8 cellular contexts compared by ENCODE assay signal in the genomic region with DNA sequence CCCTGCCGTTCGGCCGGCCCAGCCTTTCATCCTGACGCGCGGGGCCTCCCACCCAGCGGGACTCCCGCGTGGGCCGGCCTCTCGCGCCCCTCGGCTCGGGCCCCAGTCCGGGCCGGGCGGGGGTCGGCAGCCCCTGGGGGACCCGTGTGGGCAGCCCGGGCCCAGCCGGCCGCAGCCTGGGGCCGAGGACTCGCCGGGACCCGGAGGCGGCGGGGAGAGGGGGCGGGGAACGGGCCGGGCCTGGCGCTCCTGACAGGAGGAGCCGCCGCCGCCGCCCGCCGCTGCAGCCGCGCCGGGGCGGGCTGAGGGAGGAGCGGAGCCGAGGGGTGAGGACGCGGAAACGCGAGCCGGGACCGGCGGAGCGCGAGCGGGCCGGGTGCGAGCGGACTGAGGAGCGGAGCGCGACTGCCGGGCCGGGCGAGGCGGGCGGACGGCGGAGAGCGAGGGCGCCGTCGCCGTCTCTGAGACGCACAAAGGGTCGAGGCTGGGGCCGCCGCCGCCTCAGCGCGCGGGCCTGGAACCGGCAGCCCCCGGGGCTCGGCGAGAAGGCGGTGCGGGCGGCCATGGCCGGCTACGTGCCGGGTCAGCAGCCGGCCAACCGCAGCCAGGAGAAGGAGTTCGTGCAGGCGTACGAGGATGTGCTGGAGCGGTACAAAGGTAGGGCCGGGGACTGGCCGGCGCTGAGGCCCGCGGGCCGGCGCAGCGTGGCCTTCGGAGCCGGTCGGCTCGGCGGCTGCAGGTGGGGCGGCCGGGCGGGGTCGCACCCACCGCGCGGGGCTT.
DNase-seq lines count a peak whose midpoint lies in the region; ATAC-seq and TF ChIP-seq lines count a peak whose summit lies in the region.

No MANE protein-coding gene starts in this region.

- DNase-seq in A673 (ENCODE audit: low spot score) (peak; percentile 77), IMR-90 (peak; percentile 59), T1000 (lab: John Stamatoyannopoulos, UW) (peak; percentile 46), brain microvascular endothelial cell (no peak)
- DNase-seq in NK-92 treated with Interleukin-12 subunit alpha and Interleukin-12 subunit beta, amount 100 ng/mL, for 24 hours (lab: John Stamatoyannopoulos, UW): no peak

- H3K9me3 ChIP-seq in A673 (ENCODE audit: low read depth, low read length, poor library complexity, severe bottlenecking) (no peaks in the 10 kb centered on the region), IMR-90 (ENCODE audit: control insufficient read depth, insufficient read depth, low read length) (no peaks in the 10 kb centered on the region), iPS-20b (ENCODE audit: insufficient read depth, low read depth, low read length) (no peaks in the 10 kb centered on the region), skeletal muscle tissue (ENCODE audit: control insufficient read depth in 3 of 3, low read length in 3 of 3) (no peaks in the 10 kb centered on the region)

- H3K4me1 ChIP-seq in A673 (ENCODE audit: insufficient read depth, low read length, poor library complexity, severe bottlenecking) (peaks cover 58% of the 10 kb centered on the region), IMR-90 (ENCODE audit: control insufficient read depth, insufficient read depth, low read length) (peaks cover 19% of the 10 kb centered on the region), iPS-20b (ENCODE audit: insufficient read depth, low read length) (peaks cover 45% of the 10 kb centered on the region), skeletal muscle tissue (ENCODE audit: control insufficient read depth in 3 of 3, insufficient read depth in 3 of 3, low read length in 3 of 3) (peaks cover 27 to 59% (median 40%) of the 10 kb centered on the region in 3 donors)

- H2BK20ac ChIP-seq in IMR-90 (ENCODE audit: low read depth, low read length): no peak overlapping the region

- H3K27ac ChIP-seq in A673 (ENCODE audit: low read depth, low read length, poor library complexity, severe bottlenecking) (peak overlapping the region; percentile 88), IMR-90 (ENCODE audit: insufficient read depth, low read length) (peak overlapping the region; percentile 97), brain microvascular endothelial cell (peak overlapping the region; percentile 79), iPS-20b (ENCODE audit: low read length) (peak overlapping the region; percentile 43), skeletal muscle tissue (ENCODE audit: low read depth, low read length) (peak overlapping the region; percentile 91)

- H3K4me3 ChIP-seq in A673 (ENCODE audit: low read depth, low read length, poor library complexity, severe bottlenecking) (peak overlapping the region; percentile 82), IMR-90 (ENCODE audit: insufficient read depth, low read depth, low read length) (peak overlapping the region; percentile 95), brain microvascular endothelial cell (ENCODE audit: low read depth, low read length) (peak overlapping the region; percentile 80), iPS-20b (ENCODE audit: low read length) (peak overlapping the region; percentile 88; the same call in 1 of the 2 replicates), skeletal muscle tissue (ENCODE audit: low read length in 3 of 3) (peak overlapping the region; percentile 74 to 86 (median 83))

- TF ChIP-seq CTCF in A673 (conservative IDR thresholded peaks at IDR 0.05; ENCODE audit: low read depth, low read length) (no peak), IMR-90 (conservative IDR thresholded peaks at IDR 0.05; ENCODE audit: low read depth, low read length) (no peak), brain microvascular endothelial cell (IDR thresholded peaks at IDR 0.05; ENCODE audit: low read depth, low read length, missing control alignments) (no peak)

- WGBS in IMR-90 (ENCODE audit: extremely low coverage in 2 of 2, insufficient read length in 1 of 2), 2 experiments: 0% methylated on average over 98 of the region's 116 CpGs; no CpG with 5 or more reads in 1 of the 2 experiments

- H3K18ac ChIP-seq in IMR-90 (ENCODE audit: low read depth, low read length): peak overlapping the region; percentile 15; the same call in 1 of the 2 replicates

- TF ChIP-seq RAD21 in IMR-90 (IDR thresholded peaks at IDR 0.05; ENCODE audit: low read length): no peak

- H3K14ac ChIP-seq in IMR-90 (replicated peaks; ENCODE audit: low read depth, low read length): 0 out of 2 replicates have a peak overlapping the region, but pooled peaks have one; percentile 55

- peak overlapping the region; percentile 87 for H3K4me2 ChIP-seq in IMR-90 (ENCODE audit: low read depth, low read length)

- H4K91ac ChIP-seq in IMR-90 (ENCODE audit: insufficient read depth, low read depth, low read length): peak overlapping the region; percentile 84; the same call in 1 of the 2 replicates

- no TSS peak for BruUV-seq in A673 (replicated peaks; lab: Mats Ljungman, UMichigan)
- no TSS peak for BruUV-seq in IMR-90 (replicated peaks; lab: Mats Ljungman, UMichigan)

- CTCF ChIA-PET in A673 (lab: Charles Lee): no interaction called here
- CTCF ChIA-PET in IMR-90 (lab: Yijun Ruan, JAX): interaction anchor here (1.4 kb wide), 1 partner anchor 87 kb away, joined by 3 read pairs; no protein-coding TSS in a partner anchor

- H3K4ac ChIP-seq in IMR-90 (ENCODE audit: low read depth, low read length): peak overlapping the region; percentile 92

- H3K56ac ChIP-seq in IMR-90 (ENCODE audit: extremely low read depth, insufficient read depth, low read length): peak overlapping the region; percentile 88

- H3K79me1 ChIP-seq in IMR-90 (ENCODE audit: low read depth in 1 of 2, low read length in 2 of 2): peaks cover 9 to 34% of the 10 kb centered on the region in 2 experiments; a peak in 3 of 4 replicates

- peak overlapping the region; percentile 86 for H2AK9ac ChIP-seq in IMR-90 (replicated peaks; ENCODE audit: low read depth, low read length, poor library complexity)

- no peak overlapping the region for H2AK5ac ChIP-seq in IMR-90 (ENCODE audit: low read depth, low read length)

- H3K23ac ChIP-seq in IMR-90 (ENCODE audit: low read depth, low read length): no peak overlapping the region

- peak overlapping the region; percentile 90 for H2AFZ ChIP-seq in IMR-90 (replicated peaks; ENCODE audit: low read length, poor library complexity)

- H3K9ac ChIP-seq in IMR-90 (ENCODE audit: low read depth, low read length) (peak overlapping the region; percentile 93), iPS-20b (ENCODE audit: low read depth, low read length) (peak overlapping the region; percentile 91), skeletal muscle tissue (ENCODE audit: low read depth in 1 of 3, low read length in 3 of 3) (peak overlapping the region; percentile 86 to 91 (median 90))

- dilution Hi-C loops in IMR-90 (cut with HindIII; ENCODE audit: low sequenced_read_pairs, unreplicated experiment): no loop called here

- H4K20me1 ChIP-seq in IMR-90 (ENCODE audit: insufficient read depth, low read length): peaks cover 19% of the 10 kb centered on the region; the same call in 1 of the 2 replicates

- H3K27me3 ChIP-seq in A673 (replicated peaks; ENCODE audit: insufficient read depth, low read depth, low read length, poor library complexity) (no peaks in the 10 kb centered on the region), IMR-90 (ENCODE audit: control insufficient read depth, insufficient read depth, low read length) (no peaks in the 10 kb centered on the region), brain microvascular endothelial cell (replicated peaks) (no peaks in the 10 kb centered on the region), iPS-20b (ENCODE audit: insufficient read depth, low read length) (peaks cover 4% of the 10 kb centered on the region; the same call in 1 of the 2 replicates), skeletal muscle tissue (ENCODE audit: control insufficient read depth in 3 of 3, insufficient read depth in 3 of 3, low read length in 3 of 3) (no peaks in the 10 kb centered on the region)

- ATAC-seq in GM18867 (IDR thresholded peaks at IDR 0.05; ENCODE audit: unreplicated experiment): peak; percentile 54
- ATAC-seq in IMR-90 (ENCODE audit: low read depth): peak; percentile 76

- TF ChIP-seq POLR2A in IMR-90 (IDR thresholded peaks at IDR 0.05; ENCODE audit: low read depth, low read length): peak; percentile 39; the same call in 1 of the 2 replicates

- no peaks in the 10 kb centered on the region for H3K36me3 ChIP-seq in A673 (ENCODE audit: insufficient read depth, low read length, poor library complexity, severe bottlenecking)
- no peaks in the 10 kb centered on the region for H3K36me3 ChIP-seq in IMR-90 (ENCODE audit: control insufficient read depth, insufficient read depth, low read length)
- H3K36me3 ChIP-seq in brain microvascular endothelial cell (replicated peaks): no peaks in the 10 kb centered on the region
- no peaks in the 10 kb centered on the region for H3K36me3 ChIP-seq in iPS-20b (ENCODE audit: insufficient read depth, low read depth, low read length)
- no peaks in the 10 kb centered on the region for H3K36me3 ChIP-seq in skeletal muscle tissue (ENCODE audit: control insufficient read depth in 3 of 3, insufficient read depth in 3 of 3, low read length in 3 of 3)

- in situ Hi-C loops in IMR-90 (cut with MboI; ENCODE audit: low sequenced_read_pairs) (no loop called here), brain microvascular endothelial cell (cut with HindIII; ENCODE audit: low pct_ligation_motif_present, low sequenced_read_pairs) (no loop called here)

- peak overlapping the region; percentile 49 to 66; a peak in 2 of 4 replicates for H4K8ac ChIP-seq in IMR-90 (ENCODE audit: low read depth in 2 of 2, low read length in 2 of 2)

- H2BK5ac ChIP-seq in IMR-90 (ENCODE audit: low read depth, low read length, poor library complexity, severe bottlenecking): peak overlapping the region; percentile 93

- peaks cover 12% of the 10 kb centered on the region for H3K9me1 ChIP-seq in IMR-90 (ENCODE audit: insufficient read depth, low read length)

- no peak overlapping the region for H2BK15ac ChIP-seq in IMR-90 (ENCODE audit: low read depth, low read length)

- no peak overlapping the region; the same call in 1 of the 2 replicates for H4K5ac ChIP-seq in IMR-90 (ENCODE audit: low read depth, low read length)

- intact Hi-C loops in A673 (cut with micrococcal nuclease; ENCODE audit: unreplicated experiment) (no loop called here), IMR-90 (cut with micrococcal nuclease) (loop anchor here (5.0 kb wide), 1 partner anchor 37 kb away; no protein-coding TSS in a partner anchor)

- peak overlapping the region; percentile 92 for H2BK120ac ChIP-seq in IMR-90 (ENCODE audit: low read depth, low read length)

- POLR2A ChIA-PET in A673 (lab: Charles Lee; ENCODE audit: low non-redundant PET) (interaction anchor here (0.5 to 0.7 kb wide), 2 partner anchors 1182 to 1287 kb away, joined by 3 to 5 read pairs; no protein-coding TSS in a partner anchor), IMR-90 (lab: Charles Lee; ENCODE audit: unreplicated experiment) (interaction anchor here (0.6 kb wide), 1 partner anchor 471 kb away, joined by 4 read pairs; no protein-coding TSS in a partner anchor)

TF ChIP-seq in IMR-90, 13 proteins besides CTCF, POLR2A, EP300 and RAD21 (continues in another document):
- no peak for TF ChIP-seq NFE2L2 (IDR thresholded peaks at IDR 0.05; ENCODE audit: low read depth, low read length)

Comparison
In these comparisons a context has a peak if more than half of its experiments do, and no peak if none do; other contexts are left out.
1. DNase-seq: peak in A673 (single experiment), IMR-90 (single experiment) and T1000 (single experiment); none in brain microvascular endothelial cell (single experiment) and NK-92 treated with Interleukin-12 subunit alpha and Interleukin-12 subunit beta, amount 100 ng/mL, for 24 hours (single experiment).
2. H3K27ac ChIP-seq: peak in every context shown above with its lines; median percentile 97 in IMR-90; 91 in skeletal muscle tissue; 88 in A673; 79 in brain microvascular endothelial cell; 43 in iPS-20b.
3. Peak in every context shown above with its lines, with median percentiles within 50 percentile points of each other: H3K4me3 ChIP-seq and H3K9ac ChIP-seq.